1 cellular context compared by ENCODE assay signal in genomic region chr11:27705873-27706820, GRCh38.
TF ChIP-seq lines count a peak whose summit lies in the region.

No MANE protein-coding gene starts in this region.

TF ChIP-seq in HEK293, 187 proteins besides CTCF, POLR2A, EP300 and RAD21 (continued from another document):
- TF ChIP-seq ZNF350 (tag by site-specific recombination; IDR thresholded peaks at IDR 0.05) (no peak), ZNF239 (tag by site-specific recombination; IDR thresholded peaks at IDR 0.05) (no peak), SP2 (tag by site-specific recombination; IDR thresholded peaks at IDR 0.05) (no peak), FEZF1 (tag by site-specific recombination; IDR thresholded peaks at IDR 0.05) (no peak), PRDM4 (tag by site-specific recombination; IDR thresholded peaks at IDR 0.05) (no peak), ZNF843 (tag by site-specific recombination; IDR thresholded peaks at IDR 0.05) (no peak), KLF17 (tag by site-specific recombination; IDR thresholded peaks at IDR 0.05) (no peak), ZFP69B (tag by site-specific recombination; IDR thresholded peaks at IDR 0.05) (peak; percentile 83), ZNF174 (tag by site-specific recombination; IDR thresholded peaks at IDR 0.05) (no peak), ZNF600 (tag by site-specific recombination; IDR thresholded peaks at IDR 0.05) (no peak), ZNF266 (tag by site-specific recombination; IDR thresholded peaks at IDR 0.05; ENCODE audit: low read depth) (no peak), ZNF654 (tag by site-specific recombination; IDR thresholded peaks at IDR 0.05; ENCODE audit: low read depth) (peak; percentile 32), ZNF112 (tag by site-specific recombination; IDR thresholded peaks at IDR 0.05) (no peak)
